17 cellular contexts compared by ENCODE assay signal in the genomic region with DNA sequence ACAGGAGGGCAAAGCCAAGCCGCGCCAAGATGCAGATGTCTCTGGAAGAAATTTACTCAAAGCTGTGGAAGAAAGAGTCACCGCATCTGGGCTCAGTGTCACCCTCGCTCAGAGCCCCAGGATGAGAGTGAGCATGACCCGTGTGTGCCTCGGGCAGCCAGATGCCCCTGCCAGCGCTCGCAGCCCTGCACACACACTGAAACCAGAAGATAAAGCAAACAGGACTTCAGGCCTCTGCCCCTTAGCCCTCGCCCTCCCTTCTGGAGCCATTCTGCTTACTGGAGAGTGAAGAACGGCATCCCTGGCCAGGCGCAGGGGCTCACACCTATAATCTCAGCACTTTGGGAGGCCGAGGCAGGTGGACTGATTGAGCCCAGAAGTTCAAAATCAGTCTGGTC.
DNase-seq lines count a peak whose midpoint lies in the region; ATAC-seq, FAIRE-seq and TF ChIP-seq lines count a peak whose summit lies in the region.
"Had no signal": no experiment of that assay in that cellular context is flagged by ENCODE, and none has a peak within 500 bp of the region (broad histone marks: within the 10 kb centered on the region; RNA-seq: fewer than 3 reads in every experiment).

No MANE protein-coding gene starts in this region.

- peaks cover 4% of the 10 kb centered on the region; the same call in 1 of the 2 replicates for H3K9me2 ChIP-seq in GM23338 (ENCODE audit: insufficient read depth)

- H3K4me3 Mint-ChIP-seq in GM23338, result no peak overlapping the region
- no peak overlapping the region for H3K4me3 Mint-ChIP-seq in mesothelial cell of epicardium
- no peak overlapping the region for H3K4me3 Mint-ChIP-seq in stimulated activated naive B cell treated with anti-CD40 and anti-IgM and Interleukin-4, amounts not matched to agents 10 μg/mL and 1 μg/mL and 100 μg/mL, for 72 hours
- H3K4me3 Mint-ChIP-seq in CD4-positive, alpha-beta memory T cell, result no peak overlapping the region
- H3K4me3 Mint-ChIP-seq: B cell; CD8-positive, alpha-beta T cell had no signal

- DNase-seq in GM23338 (ENCODE audit: low spot score) (no peak), GM12878 (ENCODE audit: low read depth, low spot score) (no peak), mesothelial cell of epicardium (ENCODE audit: low spot score in 2 of 2, unreplicated experiment in 2 of 2) (no peak)
- DNase-seq in stimulated activated naive B cell treated with anti-CD40 and anti-IgM and Interleukin-4, amounts not matched to agents 10 μg/mL and 1 μg/mL and 100 μg/mL, for 72 hours, result no peak
- DNase-seq in activated CD4-positive, alpha-beta T cell treated with anti-CD3 and anti-CD28 coated beads, Interleukin-2, amount 50 U/mL, for 1 hour, result no peak
- DNase-seq in CD4-positive, alpha-beta memory T cell, result no peak
- DNase-seq: CD8-positive, alpha-beta T cell; H7; NCI-H1930; NCI-H446; NCI-H69; SHP77 had no signal

- POLR2A ChIA-PET in GM12878 (lab: Charles Lee), result interaction anchor here (0.8 to 0.9 kb wide), 2 partner anchors 10 kb away, joined by 3 to 4 read pairs; no protein-coding TSS in a partner anchor
- POLR2A ChIA-PET in CD4-positive, alpha-beta memory T cell (lab: Charles Lee; ENCODE audit: partially characterized antibody), result no interaction called here

- intact Hi-C loops in GM12878 (cut with micrococcal nuclease; ENCODE audit: unreplicated experiment), result no loop called here
- intact Hi-C loops in CD4-positive, alpha-beta memory T cell (cut with micrococcal nuclease), result no loop called here

- no peak overlapping the region for H3K9ac ChIP-seq in GM12878 (ENCODE audit: control insufficient read depth, insufficient read depth, low read length)

- no peaks in the 10 kb centered on the region for H3K4me1 ChIP-seq in GM23338 (ENCODE audit: insufficient read depth)
- no peaks in the 10 kb centered on the region for H3K4me1 ChIP-seq in GM12878 (ENCODE audit: control insufficient read depth, insufficient read depth, low read length)
- H3K4me1 ChIP-seq in CD4-positive, alpha-beta memory T cell (ENCODE audit: insufficient read depth, low read length), result no peaks in the 10 kb centered on the region

- H3K9me3 ChIP-seq in GM12878 (replicated peaks; ENCODE audit: control insufficient read depth, insufficient read depth, low read length), result peaks cover 6% of the 10 kb centered on the region; the same call in 2 of the 3 replicates
- no peaks in the 10 kb centered on the region for H3K9me3 ChIP-seq in CD4-positive, alpha-beta memory T cell (ENCODE audit: control insufficient read depth in 1 of 2, low read length in 2 of 2)

- FAIRE-seq in GM12878 (lab: Jason Lieb, UNC), result no peak
- FAIRE-seq: HTR-8/SVneo, RCC 7860 had no signal

- in situ Hi-C loops in GM12878 (cut with MboI), result no loop called here

- no peak for TF ChIP-seq CTCF in GM23338 (conservative IDR thresholded peaks at IDR 0.05; ENCODE audit: low read depth in 2 of 2)
- no peak for TF ChIP-seq CTCF in GM12878 (IDR thresholded peaks at IDR 0.05 in 2 of 3, conservative IDR thresholded peaks at IDR 0.05 in 1 of 3; ENCODE audit: control insufficient read depth in 2 of 3, extremely low read depth in 1 of 3, insufficient read depth in 1 of 3, low read depth in 3 of 3, low read length in 3 of 3)
- no peak for TF ChIP-seq CTCF in mesothelial cell of epicardium (IDR thresholded peaks at IDR 0.05; ENCODE audit: unreplicated experiment)

- H3K36me3 ChIP-seq in GM23338 (ENCODE audit: insufficient read depth) (no peaks in the 10 kb centered on the region), GM12878 (ENCODE audit: control insufficient read depth in 2 of 2, insufficient read depth in 2 of 2, low read length in 1 of 2) (no peaks in the 10 kb centered on the region)
- H3K36me3 ChIP-seq in CD4-positive, alpha-beta memory T cell (ENCODE audit: insufficient read depth, low read length), result no peaks in the 10 kb centered on the region

- H3K27me3 Mint-ChIP-seq in GM23338 (ENCODE audit: insufficient read depth, low read depth, poor library complexity) (peaks cover 2% of the 10 kb centered on the region), mesothelial cell of epicardium (ENCODE audit: low read depth) (no peaks in the 10 kb centered on the region)
- H3K27me3 Mint-ChIP-seq in stimulated activated naive B cell treated with anti-CD40 and anti-IgM and Interleukin-4, amounts not matched to agents 10 μg/mL and 1 μg/mL and 100 μg/mL, for 72 hours, result no peaks in the 10 kb centered on the region
- no peaks in the 10 kb centered on the region for H3K27me3 Mint-ChIP-seq in CD4-positive, alpha-beta memory T cell
- H3K27me3 Mint-ChIP-seq: B cell had no signal

- BruUV-seq in GM12878 (replicated peaks; lab: Mats Ljungman, UMichigan), result no TSS peak

- no peaks in the 10 kb centered on the region for H3F3A ChIP-seq in GM23338 (replicated peaks; ENCODE audit: low read depth)

- TF ChIP-seq EP300 in GM12878 (IDR thresholded peaks at IDR 0.05; ENCODE audit: borderline replicate concordance in 1 of 2, control insufficient read depth in 1 of 2, low read depth in 2 of 2, low read length in 2 of 2), result no peak

- TF ChIP-seq POLR2A in GM12878 (IDR thresholded peaks at IDR 0.05; ENCODE audit: low read depth, low read length), result no peak

- SMC1A ChIA-PET in GM12878 (lab: Charles Lee; ENCODE audit: uncharacterized antibody, unreplicated experiment), result interaction anchor here (0.6 to 3.8 kb wide), 7 partner anchors 7 to 98 kb away, joined by 3 to 16 read pairs (median 3); no protein-coding TSS in a partner anchor

- H3K27ac ChIP-seq in GM23338 (ENCODE audit: low read depth) (no peak overlapping the region), GM12878 (ENCODE audit: control insufficient read depth, insufficient read depth) (no peak overlapping the region)
- H3K27ac ChIP-seq in CD4-positive, alpha-beta memory T cell (ENCODE audit: low read depth, low read length), result no peak overlapping the region
- H3K27ac ChIP-seq: HL-60 had no signal

- 91% methylated on average over 12 of the region's 12 CpGs for WGBS in GM12878 (ENCODE audit: insufficient coverage, insufficient replicate concordance, low lambda C conversion rate, missing lambda C conversion rate)

- CTCF ChIA-PET in GM12878 (lab: Yijun Ruan, JAX), result interaction anchor here (0.8 to 2.1 kb wide), 4 partner anchors 10 to 20 kb away, joined by 3 to 6 read pairs (median 4); no protein-coding TSS in a partner anchor
- CTCF ChIA-PET in CD4-positive, alpha-beta memory T cell (lab: Charles Lee; ENCODE audit: partially characterized antibody), result no interaction called here

- H4K20me1 ChIP-seq in GM23338 (replicated peaks; ENCODE audit: insufficient read depth), result no peaks in the 10 kb centered on the region
- H4K20me1 ChIP-seq in GM12878 (ENCODE audit: control insufficient read depth, insufficient read depth), result no peaks in the 10 kb centered on the region

- no peak overlapping the region for H3K4me3 ChIP-seq in GM23338
- no peak overlapping the region for H3K4me3 ChIP-seq in GM12878
- no peak overlapping the region for H3K4me3 ChIP-seq in CD4-positive, alpha-beta memory T cell (ENCODE audit: low read length in 2 of 2)

- H3K27me3 ChIP-seq in GM23338 (ENCODE audit: insufficient read depth) (no peaks in the 10 kb centered on the region), GM12878 (replicated peaks in 1 of 2; ENCODE audit: control insufficient read depth in 2 of 2, insufficient read depth in 2 of 2, low read length in 1 of 2) (no peaks in the 10 kb centered on the region)
- no peaks in the 10 kb centered on the region for H3K27me3 ChIP-seq in CD4-positive, alpha-beta memory T cell (ENCODE audit: insufficient read depth, low read length)

- H2AFZ ChIP-seq in GM23338 (peak overlapping the region; percentile 43; the same call in 1 of the 2 replicates), GM12878 (ENCODE audit: control insufficient read depth, low read depth, low read length) (no peak overlapping the region)

- H3K27ac Mint-ChIP-seq in GM23338 (no peak overlapping the region), mesothelial cell of epicardium (peak overlapping the region; percentile 52)
- H3K27ac Mint-ChIP-seq in stimulated activated naive B cell treated with anti-CD40 and anti-IgM and Interleukin-4, amounts not matched to agents 10 μg/mL and 1 μg/mL and 100 μg/mL, for 72 hours, result peak overlapping the region; percentile 33
- no peak overlapping the region for H3K27ac Mint-ChIP-seq in CD4-positive, alpha-beta memory T cell
- H3K27ac Mint-ChIP-seq: B cell; CD8-positive, alpha-beta T cell had no signal

- H3K4me1 Mint-ChIP-seq in GM23338 (peaks cover 7% of the 10 kb centered on the region), mesothelial cell of epicardium (peaks cover 13% of the 10 kb centered on the region)
- H3K4me1 Mint-ChIP-seq in stimulated activated naive B cell treated with anti-CD40 and anti-IgM and Interleukin-4, amounts not matched to agents 10 μg/mL and 1 μg/mL and 100 μg/mL, for 72 hours, result peaks cover 31 to 64% of the 10 kb centered on the region in 2 donors
- peaks cover 0 to 4% (median 2%) of the 10 kb centered on the region in 4 donors for H3K4me1 Mint-ChIP-seq in CD4-positive, alpha-beta memory T cell

- H3K79me2 ChIP-seq in GM23338 (replicated peaks; ENCODE audit: insufficient read depth) (no peaks in the 10 kb centered on the region), GM12878 (ENCODE audit: control insufficient read depth, insufficient read depth, low read length) (no peaks in the 10 kb centered on the region)

- no peak for TF ChIP-seq RAD21 in GM12878 (IDR thresholded peaks at IDR 0.05; ENCODE audit: insufficient read depth, low read depth, low read length)

- RAD21 ChIA-PET in GM12878 (lab: Charles Lee; ENCODE audit: unreplicated experiment), result interaction anchor here (1.5 kb wide), 1 partner anchor 18 kb away, joined by 7 read pairs; no protein-coding TSS in a partner anchor

- H3K36me3 Mint-ChIP-seq in GM23338 (ENCODE audit: low read depth) (no peaks in the 10 kb centered on the region), mesothelial cell of epicardium (peaks cover 7% of the 10 kb centered on the region)
- peaks cover 22 to 52% of the 10 kb centered on the region in 2 donors for H3K36me3 Mint-ChIP-seq in stimulated activated naive B cell treated with anti-CD40 and anti-IgM and Interleukin-4, amounts not matched to agents 10 μg/mL and 1 μg/mL and 100 μg/mL, for 72 hours
- H3K36me3 Mint-ChIP-seq in CD4-positive, alpha-beta memory T cell, result peaks cover 0 to 11% of the 10 kb centered on the region in 2 donors
- H3K36me3 Mint-ChIP-seq: CD8-positive, alpha-beta T cell had no signal

- H3K9me3 Mint-ChIP-seq in GM23338 (peaks cover 9% of the 10 kb centered on the region; the same call in 2 of the 3 replicates), mesothelial cell of epicardium (peaks cover 16% of the 10 kb centered on the region)
- peaks cover 10 to 14% of the 10 kb centered on the region in 2 donors for H3K9me3 Mint-ChIP-seq in stimulated activated naive B cell treated with anti-CD40 and anti-IgM and Interleukin-4, amounts not matched to agents 10 μg/mL and 1 μg/mL and 100 μg/mL, for 72 hours
- H3K9me3 Mint-ChIP-seq in CD4-positive, alpha-beta memory T cell, result peaks cover 0 to 6% (median 0%) of the 10 kb centered on the region in 8 donors
- H3K9me3 Mint-ChIP-seq: CD8-positive, alpha-beta T cell had no signal

- peak; percentile 24; the same call in 1 of the 3 replicates for ATAC-seq in GM23338
- ATAC-seq in GM12878, result no peak
- no peak for ATAC-seq in stimulated activated naive B cell treated with anti-CD40 and anti-IgM and Interleukin-4, amounts not matched to agents 10 μg/mL and 1 μg/mL and 100 μg/mL, for 72 hours (replicated peaks)
- no peak for ATAC-seq in HG03439 (IDR thresholded peaks at IDR 0.05; ENCODE audit: unreplicated experiment)
- ATAC-seq: CD8-positive, alpha-beta T cell had no signal

- H3K4me2 ChIP-seq in GM23338 (no peak overlapping the region), GM12878 (ENCODE audit: control insufficient read depth, insufficient read depth) (no peak overlapping the region)

Comparison
In these comparisons a context has a peak if more than half of its experiments do, and no peak if none do; other contexts are left out.
1. H3K27ac Mint-ChIP-seq: peak in mesothelial cell of epicardium (single experiment) and stimulated activated naive B cell treated with anti-CD40 and anti-IgM and Interleukin-4, amounts not matched to agents 10 μg/mL and 1 μg/mL and 100 μg/mL, for 72 hours (single experiment); none in GM23338 (single experiment) and CD4-positive, alpha-beta memory T cell (0 of 7).